12 cellular contexts compared by ENCODE assay signal in genomic region chr1:91651243-91651642, GRCh38.
A peak's percentile ranks its signal among the peaks of the same experiment; 100 is the strongest.
DNase-seq lines count a peak whose midpoint lies in the region; ATAC-seq, FAIRE-seq and TF ChIP-seq lines count a peak whose summit lies in the region.
"Had no signal": no experiment of that assay in that cellular context is flagged by ENCODE, and none has a peak within 500 bp of the region (broad histone marks: within the 10 kb centered on the region; RNA-seq: fewer than 3 reads in every experiment).

No MANE protein-coding gene starts in this region.

- WGBS in liver = 92% methylated on average over 4 of the region's 4 CpGs
- WGBS in HepG2 (ENCODE audit: low lambda C conversion rate) = 31% methylated on average over 4 of the region's 4 CpGs
- 91 to 92% methylated on average over 4 of the region's 4 CpGs for WGBS in sigmoid colon, 2 donors
- WGBS in aorta, 2 donors = 93 to 97% methylated on average over 4 of the region's 4 CpGs

- intact Hi-C loops in HepG2 (cut with micrococcal nuclease; ENCODE audit: unreplicated experiment) = no loop called here
- intact Hi-C loops in sigmoid colon (cut with DNase I) = no loop called here
- intact Hi-C loops in aorta (cut with DNase I) = no loop called here
- intact Hi-C loops in CD14-positive monocyte (cut with micrococcal nuclease) = no loop called here

- H3K4me1 ChIP-seq in liver (ENCODE audit: control insufficient read depth in 4 of 4, insufficient read depth in 4 of 4, low read length in 3 of 4) = no peaks in the 10 kb centered on the region
- no peaks in the 10 kb centered on the region for H3K4me1 ChIP-seq in HepG2 (ENCODE audit: insufficient read depth, low read length)
- H3K4me1 ChIP-seq in right atrium auricular region = peaks cover 0 to 15% of the 10 kb centered on the region in 2 donors
- peaks cover 0 to 18% (median 13%) of the 10 kb centered on the region in 4 donors for H3K4me1 ChIP-seq in sigmoid colon
- H3K4me1 ChIP-seq in aorta (ENCODE audit: control insufficient read depth in 1 of 2, insufficient read depth in 2 of 2, low read length in 2 of 2) = no peaks in the 10 kb centered on the region
- H3K4me1 ChIP-seq: Caco-2 had no signal

- H3K27me3 ChIP-seq in liver (ENCODE audit: control insufficient read depth in 4 of 4, insufficient read depth in 4 of 4, low read length in 3 of 4) (no peaks in the 10 kb centered on the region), HepG2 (ENCODE audit: control insufficient read depth in 1 of 2, insufficient read depth in 2 of 2, low read length in 2 of 2) (peaks cover 0 to 1% of the 10 kb centered on the region in 2 experiments; a peak in 1 of 5 replicates), right atrium auricular region (no peaks in the 10 kb centered on the region), sigmoid colon (no peaks in the 10 kb centered on the region), aorta (ENCODE audit: control insufficient read depth in 1 of 2, insufficient read depth in 2 of 2, low read length in 1 of 2) (no peaks in the 10 kb centered on the region)

- no peak for TF ChIP-seq RAD21 in liver (IDR thresholded peaks at IDR 0.05)
- TF ChIP-seq RAD21 in HepG2 (CRISPR knock-in tag; IDR thresholded peaks at IDR 0.05) = no peak

- DNase-seq in HepG2 (ENCODE audit: low spot score) = no peak
- no peak for DNase-seq in right atrium auricular region (ENCODE audit: low spot score)
- DNase-seq in sigmoid colon = no peak
- DNase-seq in aorta = no peak
- no peak for DNase-seq in CD14-positive monocyte (ENCODE audit: low spot score)
- DNase-seq in NCI-H1105 (lab: John Stamatoyannopoulos, UW) = no peak
- no peak for DNase-seq in NCI-H345 treated with DMSO at 0.1 percent for 48 hours (lab: John Stamatoyannopoulos, UW; ENCODE audit: unreplicated experiment)
- DNase-seq: activated CD8-positive, alpha-beta memory T cell treated with anti-CD3 and anti-CD28 coated beads, Interleukin-2, amount 10 ng/mL, durations not matched to agents 7 days and 5 days; activated naive CD4-positive, alpha-beta T cell treated with anti-CD3 and anti-CD28 coated beads, Interleukin-2, amount 10 ng/mL, durations not matched to agents 7 days and 5 days; Caco-2; substantia nigra had no signal

- no peaks in the 10 kb centered on the region for H3K79me2 ChIP-seq in HepG2 (ENCODE audit: insufficient read depth, low read length)

- no peak for ATAC-seq in HepG2
- peak; percentile 33 for ATAC-seq in aorta (ENCODE audit: low FRiP score)
- ATAC-seq: activated CD8-positive, alpha-beta memory T cell treated with anti-CD3 and anti-CD28 coated beads, Interleukin-2, amount 10 ng/mL, durations not matched to agents 7 days and 5 days had no signal

- no peak overlapping the region for H2AFZ ChIP-seq in HepG2 (ENCODE audit: low read length)

- TF ChIP-seq CTCF in liver (IDR thresholded peaks at IDR 0.05; ENCODE audit: low read depth, low read length, missing input control) (no peak), HepG2 (CRISPR knock-in tag; IDR thresholded peaks at IDR 0.05) (no peak), right atrium auricular region (IDR thresholded peaks at IDR 0.05) (no peak), sigmoid colon (IDR thresholded peaks at IDR 0.05) (no peak), CD14-positive monocyte (IDR thresholded peaks at IDR 0.05) (no peak)

- in situ Hi-C loops in HepG2 (cut with HindIII; ENCODE audit: extremely low pct_ligation_motif_present, low pct_unique_long_range_greater_than_20kb) = no loop called here

- no peak overlapping the region for H3K4me3 Mint-ChIP-seq in CD14-positive monocyte
- H3K4me3 Mint-ChIP-seq: activated CD8-positive, alpha-beta memory T cell treated with anti-CD3 and anti-CD28 coated beads, Interleukin-2, amount 10 ng/mL, durations not matched to agents 7 days and 5 days; activated naive CD4-positive, alpha-beta T cell treated with anti-CD3 and anti-CD28 coated beads, Interleukin-2, amount 10 ng/mL, durations not matched to agents 7 days and 5 days had no signal

- peak overlapping the region; percentile 14 to 53 for H3K27ac ChIP-seq in liver (ENCODE audit: low read depth in 1 of 2, low read length in 2 of 2)
- H3K27ac ChIP-seq in HepG2 (ENCODE audit: extremely low read length, insufficient read depth, low read length) = no peak overlapping the region
- peak overlapping the region; percentile 78 to 79 for H3K27ac ChIP-seq in right atrium auricular region
- H3K27ac ChIP-seq in sigmoid colon = peak overlapping the region; percentile 60 to 76 (median 65)
- H3K27ac ChIP-seq in aorta (ENCODE audit: low read depth in 1 of 2, low read length in 2 of 2) = no peak overlapping the region

- no peak overlapping the region for H3K4me3 ChIP-seq in liver (ENCODE audit: low read depth in 1 of 3, low read length in 3 of 3)
- no peak overlapping the region for H3K4me3 ChIP-seq in HepG2 (replicated peaks in 1 of 3; ENCODE audit: insufficient read depth in 1 of 3, low read depth in 2 of 3, low read length in 3 of 3)
- H3K4me3 ChIP-seq in right atrium auricular region = no peak overlapping the region
- no peak overlapping the region for H3K4me3 ChIP-seq in sigmoid colon
- no peak overlapping the region for H3K4me3 ChIP-seq in aorta (ENCODE audit: low read length in 2 of 2)

- H3K4me2 ChIP-seq in HepG2 (ENCODE audit: low read depth, low read length) = no peak overlapping the region

- TF ChIP-seq EP300 in HepG2 (IDR thresholded peaks at IDR 0.05; ENCODE audit: low read depth in 2 of 2, low read length in 2 of 2) (no peak), HepG2 (CRISPR knock-in tag; IDR thresholded peaks at IDR 0.05; ENCODE audit: borderline replicate concordance) (no peak), sigmoid colon (IDR thresholded peaks at IDR 0.05) (no peak)

- H3K27me3 Mint-ChIP-seq in CD14-positive monocyte (ENCODE audit: low read depth in 3 of 3) = peaks cover 0 to 4% (median 2%) of the 10 kb centered on the region in 3 donors
- H3K27me3 Mint-ChIP-seq: activated CD8-positive, alpha-beta memory T cell treated with anti-CD3 and anti-CD28 coated beads, Interleukin-2, amount 10 ng/mL, durations not matched to agents 7 days and 5 days; activated naive CD4-positive, alpha-beta T cell treated with anti-CD3 and anti-CD28 coated beads, Interleukin-2, amount 10 ng/mL, durations not matched to agents 7 days and 5 days had no signal

- H3K9me3 ChIP-seq in liver (ENCODE audit: control insufficient read depth in 4 of 4, low read length in 3 of 4) (no peaks in the 10 kb centered on the region), HepG2 (ENCODE audit: low read length) (no peaks in the 10 kb centered on the region), right atrium auricular region (no peaks in the 10 kb centered on the region), sigmoid colon (no peaks in the 10 kb centered on the region), aorta (ENCODE audit: control insufficient read depth, low read length) (no peaks in the 10 kb centered on the region)
- H3K9me3 ChIP-seq: Caco-2 had no signal

- H3K4me1 Mint-ChIP-seq in CD14-positive monocyte = peaks cover 6% of the 10 kb centered on the region

- no peak for TF ChIP-seq POLR2A in HepG2 (IDR thresholded peaks at IDR 0.05; ENCODE audit: insufficient read depth in 1 of 2, low read depth in 2 of 2, low read length in 2 of 2)
- no peak for TF ChIP-seq POLR2A in sigmoid colon (IDR thresholded peaks at IDR 0.05)

- H3K27ac Mint-ChIP-seq in CD14-positive monocyte = no peak overlapping the region
- H3K27ac Mint-ChIP-seq: activated CD8-positive, alpha-beta memory T cell treated with anti-CD3 and anti-CD28 coated beads, Interleukin-2, amount 10 ng/mL, durations not matched to agents 7 days and 5 days; activated naive CD4-positive, alpha-beta T cell treated with anti-CD3 and anti-CD28 coated beads, Interleukin-2, amount 10 ng/mL, durations not matched to agents 7 days and 5 days had no signal

- H3K9ac ChIP-seq in liver (ENCODE audit: low read depth in 1 of 2, low read length in 2 of 2) (no peak overlapping the region), HepG2 (ENCODE audit: insufficient read depth, low read depth, low read length) (no peak overlapping the region)

- no peaks in the 10 kb centered on the region for H4K20me1 ChIP-seq in HepG2 (ENCODE audit: insufficient read depth, low read length)

- POLR2A ChIA-PET in HepG2 (lab: Yijun Ruan, JAX) = no interaction called here

- H3K36me3 ChIP-seq in liver (ENCODE audit: control insufficient read depth in 4 of 4, insufficient read depth in 3 of 4, low read depth in 1 of 4, low read length in 3 of 4) (no peaks in the 10 kb centered on the region), HepG2 (replicated peaks in 1 of 2; ENCODE audit: control insufficient read depth in 1 of 2, insufficient read depth in 2 of 2, low read length in 2 of 2) (no peaks in the 10 kb centered on the region), right atrium auricular region (no peaks in the 10 kb centered on the region), sigmoid colon (no peaks in the 10 kb centered on the region), aorta (ENCODE audit: control insufficient read depth in 1 of 2, insufficient read depth in 2 of 2, low read length in 1 of 2) (no peaks in the 10 kb centered on the region)

- H3K9me3 Mint-ChIP-seq in CD14-positive monocyte = peaks cover 0 to 7% (median 3%) of the 10 kb centered on the region in 7 donors
- H3K9me3 Mint-ChIP-seq: activated naive CD4-positive, alpha-beta T cell treated with anti-CD3 and anti-CD28 coated beads, Interleukin-2, amount 10 ng/mL, durations not matched to agents 7 days and 5 days had no signal

- CTCF ChIA-PET in HepG2 (lab: Yijun Ruan, JAX; ENCODE audit: low intra/inter-chr PET ratio, low total read pairs) = no interaction called here

- no peak for FAIRE-seq in HepG2 (lab: Jason Lieb, UNC)

- no peaks in the 10 kb centered on the region for H3K36me3 Mint-ChIP-seq in CD14-positive monocyte
- H3K36me3 Mint-ChIP-seq: activated CD8-positive, alpha-beta memory T cell treated with anti-CD3 and anti-CD28 coated beads, Interleukin-2, amount 10 ng/mL, durations not matched to agents 7 days and 5 days had no signal

- no TSS peak for BruUV-seq in HepG2 (replicated peaks; lab: Mats Ljungman, UMichigan)

TF ChIP-seq in liver, 16 proteins besides CTCF, POLR2A, EP300 and RAD21 (continues in another document):
- TF ChIP-seq FOXA1 (IDR thresholded peaks at IDR 0.05) (no peak), TAF1 (conservative IDR thresholded peaks at IDR 0.05) (no peak), MAX (IDR thresholded peaks at IDR 0.05) (no peak), RXRA (IDR thresholded peaks at IDR 0.05) (no peak), FOXA2 (IDR thresholded peaks at IDR 0.05) (no peak)

TF ChIP-seq in HepG2, 621 proteins besides CTCF, POLR2A, EP300 and RAD21 (continues in another document):
- TF ChIP-seq SNAPC5 (CRISPR knock-in tag; IDR thresholded peaks at IDR 0.05; ENCODE audit: borderline replicate concordance) (no peak), NRL (CRISPR knock-in tag; IDR thresholded peaks at IDR 0.05; ENCODE audit: borderline replicate concordance) (no peak), ZNF225 (CRISPR knock-in tag; IDR thresholded peaks at IDR 0.05) (no peak)

Comparison
In these comparisons a context has a peak if more than half of its experiments do, and no peak if none do; other contexts are left out.
1. H3K27ac ChIP-seq: peak in liver (2 of 2), right atrium auricular region (2 of 2) and sigmoid colon (4 of 4); none in HepG2 (single experiment) and aorta (0 of 2).